Comparison of ENCODE assay signal across 15 cellular contexts in the genomic region with DNA sequence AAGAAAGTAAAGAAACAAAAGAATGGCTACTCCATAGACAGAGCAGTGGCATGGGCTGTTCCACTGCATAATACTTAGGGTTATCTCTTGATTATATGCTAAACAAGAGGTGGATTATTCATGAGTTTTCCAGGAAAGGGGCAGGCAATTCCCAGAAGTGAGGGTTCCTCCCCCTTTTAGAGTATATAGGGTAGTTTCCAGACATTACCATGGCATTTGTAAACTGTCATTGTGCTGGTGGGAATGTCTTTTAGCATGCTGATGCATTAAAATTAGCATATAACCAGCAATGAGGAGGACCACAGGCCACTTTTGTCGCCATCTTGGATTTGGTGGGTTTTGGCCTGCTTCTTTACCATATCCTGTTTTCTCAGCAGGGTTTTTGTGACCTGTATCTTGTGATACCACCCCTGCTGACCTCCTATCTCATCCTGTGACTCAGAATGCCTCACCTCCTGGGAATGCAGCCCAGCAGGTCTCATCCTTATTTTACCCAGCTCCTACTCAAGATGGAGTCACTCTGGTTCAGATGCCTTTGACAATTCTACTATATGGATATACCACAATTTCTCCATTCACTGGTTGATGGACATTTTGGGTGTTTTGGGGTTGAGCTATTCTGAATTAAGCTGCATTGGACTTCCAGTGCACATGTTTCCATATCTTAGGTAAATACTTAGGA.
A peak's percentile ranks its signal among the peaks of the same experiment; 100 is the strongest.
DNase-seq lines count a peak whose midpoint lies in the region; ATAC-seq and TF ChIP-seq lines count a peak whose summit lies in the region.
"Had no signal": no experiment of that assay in that cellular context is flagged by ENCODE, and none has a peak within 500 bp of the region (broad histone marks: within the 10 kb centered on the region; RNA-seq: fewer than 3 reads in every experiment).

No MANE protein-coding gene starts in this region.

- no peak for ATAC-seq in HG02885 (IDR thresholded peaks at IDR 0.05; ENCODE audit: poor library complexity, unreplicated experiment)
- ATAC-seq: activated T-cell treated with anti-CD3 and anti-CD28 coated beads, Interleukin-2, amount 50 U/mL, for 4 hours; effector memory CD8-positive, alpha-beta T cell had no signal

- no peak for TF ChIP-seq CTCF in adrenal gland (IDR thresholded peaks at IDR 0.05)

- H3K36me3 ChIP-seq in adrenal gland (replicated peaks in 1 of 2): no peaks in the 10 kb centered on the region
- no peaks in the 10 kb centered on the region for H3K36me3 ChIP-seq in iPS DF 6.9 (ENCODE audit: control insufficient read depth, insufficient read depth, low read length)
- H3K36me3 ChIP-seq: SJSA1 had no signal

- no peak overlapping the region for H3K4me3 ChIP-seq in adrenal gland
- no peak overlapping the region for H3K4me3 ChIP-seq in iPS DF 6.9 (ENCODE audit: low read length)
- H3K4me3 ChIP-seq: BLaER1 treated with 17β-estradiol and CSF1 and Interleukin-3, amounts not matched to agents 10 nM and 100 nM; SJSA1 had no signal

- no peak for TF ChIP-seq POLR2A in adrenal gland (IDR thresholded peaks at IDR 0.05)

- intact Hi-C loops in adrenal gland (cut with DNase I): no loop called here

- DNase-seq in EH (ENCODE audit: low read depth) (peak; percentile 45), LHCN-M2 (ENCODE audit: low read depth) (peak; percentile 67), adrenal gland (peak in 5 of 7 donors; percentile 22 to 36 (median 29)), iPS DF 6.9 (ENCODE audit: low read depth, low spot score) (peak; percentile 52), GM19240 (ENCODE audit: insufficient read length, low spot score) (no peak), GDM1 (lab: John Stamatoyannopoulos, UW) (no peak)
- no peak for DNase-seq in stimulated activated CD4-positive, alpha-beta T cell treated with anti-CD3 and anti-CD28 coated beads, Interleukin-4, amount 100 ng/mL, for 1 hour
- DNase-seq: activated T-cell treated with anti-CD3 and anti-CD28 coated beads, Interleukin-2, amount 50 U/mL, for 4 hours; effector memory CD8-positive, alpha-beta T cell; midbrain; NCI-H1417 treated with DMSO at 0.1 percent for 48 hours; NCI-H526 had no signal

- H3K9me3 ChIP-seq in adrenal gland (replicated peaks in 1 of 3): no peaks in the 10 kb centered on the region
- H3K9me3 ChIP-seq in iPS DF 6.9 (ENCODE audit: control insufficient read depth, insufficient read depth, low read length): no peaks in the 10 kb centered on the region
- H3K9me3 ChIP-seq: SJSA1 had no signal

- no peaks in the 10 kb centered on the region for H3K4me1 ChIP-seq in adrenal gland (replicated peaks in 1 of 2)
- H3K4me1 ChIP-seq in iPS DF 6.9 (ENCODE audit: control insufficient read depth, insufficient read depth, low read length): no peaks in the 10 kb centered on the region

- H3K27me3 ChIP-seq in adrenal gland: no peaks in the 10 kb centered on the region
- no peaks in the 10 kb centered on the region for H3K27me3 ChIP-seq in iPS DF 6.9 (ENCODE audit: control insufficient read depth, insufficient read depth, low read length)
- H3K27me3 ChIP-seq: BLaER1 treated with 17β-estradiol and CSF1 and Interleukin-3, amounts not matched to agents 10 nM and 100 nM; SJSA1 had no signal

- WGBS in adrenal gland, 4 donors: 89 to 100% (median 100%) methylated on average over 1 of the region's 1 CpG
- no CpG with 5 or more reads among the region's 1 CpG for WGBS in iPS DF 6.9 (ENCODE audit: insufficient coverage, insufficient read length)

- no peak overlapping the region for H3K27ac ChIP-seq in adrenal gland
- no peak overlapping the region for H3K27ac ChIP-seq in iPS DF 6.9 (ENCODE audit: low read length)
- H3K27ac ChIP-seq: BLaER1 treated with 17β-estradiol and CSF1 and Interleukin-3, amounts not matched to agents 10 nM and 100 nM; SJSA1 had no signal

Comparison
In these comparisons a context has a peak if more than half of its experiments do, and no peak if none do; other contexts are left out.
1. DNase-seq: peak in EH (single experiment), LHCN-M2 (single experiment), adrenal gland (5 of 7) and iPS DF 6.9 (single experiment); none in stimulated activated CD4-positive, alpha-beta T cell treated with anti-CD3 and anti-CD28 coated beads, Interleukin-4, amount 100 ng/mL, for 1 hour (single experiment), GM19240 (single experiment) and GDM1 (single experiment).